In the genomic region with DNA sequence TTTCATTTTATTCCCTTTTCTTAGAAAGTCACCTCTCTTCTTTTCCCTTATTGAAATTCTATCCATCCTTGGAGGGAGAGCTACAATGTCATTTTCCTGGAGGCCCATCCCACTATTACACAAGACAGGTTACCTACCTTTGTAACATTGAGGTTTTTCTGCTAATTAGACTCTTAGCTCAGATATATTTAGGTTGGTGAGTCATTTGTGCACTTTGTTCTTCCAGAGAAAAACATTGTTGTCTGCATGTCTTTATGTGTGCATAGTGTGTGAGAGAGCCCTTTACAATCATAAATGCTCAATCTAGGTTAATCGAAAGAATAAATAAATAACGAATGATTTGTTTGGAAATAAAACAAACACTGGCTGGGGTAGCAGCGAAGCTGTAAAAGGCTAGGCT, we compare ENCODE assay signal across 14 cellular contexts.
DNase-seq lines count a peak whose midpoint lies in the region; TF ChIP-seq lines count a peak whose summit lies in the region.
"Had no signal": no experiment of that assay in that cellular context is flagged by ENCODE, and none has a peak within 500 bp of the region (broad histone marks: within the 10 kb centered on the region; RNA-seq: fewer than 3 reads in every experiment).

No MANE protein-coding gene starts in this region.

- CTCF ChIA-PET in MCF 10A (lab: Yijun Ruan, JAX) = no interaction called here

- H3K36me3 Mint-ChIP-seq in MCF 10A (ENCODE audit: insufficient read depth, unreplicated experiment) = no peaks in the 10 kb centered on the region
- H3K36me3 Mint-ChIP-seq: activated naive CD4-positive, alpha-beta T cell treated with anti-CD3 and anti-CD28 coated beads, Interleukin-2, amount 50 U/mL, for 72 hours had no signal

- H3K4me1 ChIP-seq in breast epithelium (no peaks in the 10 kb centered on the region), ovary (ENCODE audit: insufficient read depth) (peaks cover 1% of the 10 kb centered on the region), HAP-1 (no peaks in the 10 kb centered on the region), esophagus squamous epithelium (no peaks in the 10 kb centered on the region)

- POLR2A ChIA-PET in MCF 10A (lab: Yijun Ruan, JAX) = interaction anchor here (0.6 to 1.3 kb wide), 3 partner anchors 77 to 253 kb away, joined by 3 to 6 read pairs (median 3); no protein-coding TSS in a partner anchor

- H3K4me3 ChIP-seq in breast epithelium (no peak overlapping the region), ovary (no peak overlapping the region), HAP-1 (no peak overlapping the region), esophagus squamous epithelium (no peak overlapping the region)
- H3K4me3 ChIP-seq: gastrocnemius medialis, upper lobe of left lung had no signal

- BruUV-seq in MCF 10A (replicated peaks; lab: Mats Ljungman, UMichigan) = no TSS peak

- H3K4me1 Mint-ChIP-seq in MCF 10A (ENCODE audit: insufficient read depth, unreplicated experiment) = peaks cover 5% of the 10 kb centered on the region

- H3K27me3 ChIP-seq in breast epithelium (no peaks in the 10 kb centered on the region), ovary (no peaks in the 10 kb centered on the region), HAP-1 (ENCODE audit: low read depth) (no peaks in the 10 kb centered on the region; the same call in none of the 2 replicates), esophagus squamous epithelium (no peaks in the 10 kb centered on the region)
- H3K27me3 ChIP-seq: gastrocnemius medialis, Peyer's patch, upper lobe of left lung had no signal

- H3K27ac ChIP-seq in breast epithelium = no peak overlapping the region
- no peak overlapping the region for H3K27ac ChIP-seq in ovary
- H3K27ac ChIP-seq in esophagus squamous epithelium = no peak overlapping the region
- H3K27ac ChIP-seq: gastrocnemius medialis, upper lobe of left lung had no signal

- 59 to 75% (median 59%) methylated on average over 3 of the region's 3 CpGs for WGBS in ovary, 3 donors
- 37 to 38% methylated on average over 3 of the region's 3 CpGs for WGBS in esophagus squamous epithelium, 2 donors

- TF ChIP-seq EP300 in ovary (IDR thresholded peaks at IDR 0.05) = no peak

- H3K9me3 ChIP-seq in breast epithelium (no peaks in the 10 kb centered on the region), ovary (no peaks in the 10 kb centered on the region), HAP-1 (no peaks in the 10 kb centered on the region; the same call in 1 of the 2 replicates), esophagus squamous epithelium (no peaks in the 10 kb centered on the region)
- H3K9me3 ChIP-seq: gastrocnemius medialis, Peyer's patch, upper lobe of left lung had no signal

- no peak for TF ChIP-seq POLR2A in breast epithelium (IDR thresholded peaks at IDR 0.05)
- no peak for TF ChIP-seq POLR2A in ovary (IDR thresholded peaks at IDR 0.05)
- TF ChIP-seq POLR2A in esophagus squamous epithelium (IDR thresholded peaks at IDR 0.05) = no peak

- DNase-seq in MCF 10A (ENCODE audit: unreplicated experiment) (peak; percentile 58), breast epithelium (ENCODE audit: low spot score in 2 of 2) (no peak), NCI-H748 (lab: John Stamatoyannopoulos, UW; ENCODE audit: unreplicated experiment) (peak; percentile 98), hepatic stellate cell (ENCODE audit: low spot score) (peak; percentile 19), middle frontal gyrus (ENCODE audit: extremely low spot score, low spot score) (no peak), ovary (no peak), HAP-1 (ENCODE audit: low spot score in 2 of 2) (no peak), esophagus squamous epithelium (lab: John Stamatoyannopoulos, UW) (no peak)
- DNase-seq: gastrocnemius medialis, occipital lobe, Peyer's patch, upper lobe of left lung had no signal

- no peaks in the 10 kb centered on the region for H3K36me3 ChIP-seq in breast epithelium
- H3K36me3 ChIP-seq in ovary = no peaks in the 10 kb centered on the region
- no peaks in the 10 kb centered on the region for H3K36me3 ChIP-seq in HAP-1 (replicated peaks)
- H3K36me3 ChIP-seq in esophagus squamous epithelium = no peaks in the 10 kb centered on the region
- H3K36me3 ChIP-seq: gastrocnemius medialis, Peyer's patch, upper lobe of left lung had no signal

- H3K27ac Mint-ChIP-seq in MCF 10A (ENCODE audit: low read depth, unreplicated experiment) = no peak overlapping the region
- H3K27ac Mint-ChIP-seq: activated naive CD4-positive, alpha-beta T cell treated with anti-CD3 and anti-CD28 coated beads, Interleukin-2, amount 50 U/mL, for 72 hours; dendritic cell treated with granulocyte-macrophage colony-stimulating factor and Interleukin-4, amounts not matched to agents 40 ng/mL and 50 ng/mL, for 4 days had no signal

- H3K4me3 Mint-ChIP-seq in MCF 10A (ENCODE audit: unreplicated experiment) = no peak overlapping the region
- H3K4me3 Mint-ChIP-seq: dendritic cell treated with granulocyte-macrophage colony-stimulating factor and Interleukin-4, amounts not matched to agents 40 ng/mL and 50 ng/mL, for 4 days had no signal

- intact Hi-C loops in MCF 10A (cut with micrococcal nuclease) = no loop called here
- intact Hi-C loops in breast epithelium (cut with DNase I; ENCODE audit: low total_unique reads) = no loop called here
- intact Hi-C loops in ovary (cut with DNase I) = no loop called here
- intact Hi-C loops in esophagus squamous epithelium (cut with DNase I) = no loop called here

- TF ChIP-seq CTCF in MCF 10A (IDR thresholded peaks at IDR 0.05; ENCODE audit: unreplicated experiment) = no peak
- no peak for TF ChIP-seq CTCF in breast epithelium (IDR thresholded peaks at IDR 0.05)
- TF ChIP-seq CTCF in ovary (IDR thresholded peaks at IDR 0.05) = no peak
- no peak for TF ChIP-seq CTCF in esophagus squamous epithelium (IDR thresholded peaks at IDR 0.05)

- H3K27me3 Mint-ChIP-seq in MCF 10A (ENCODE audit: insufficient read depth, unreplicated experiment) = peaks cover 63% of the 10 kb centered on the region
- H3K27me3 Mint-ChIP-seq: dendritic cell treated with granulocyte-macrophage colony-stimulating factor and Interleukin-4, amounts not matched to agents 40 ng/mL and 50 ng/mL, for 4 days had no signal

- in situ Hi-C loops in HAP-1 (cut with MboI; ENCODE audit: low sequenced_read_pairs) = no loop called here

- no peaks in the 10 kb centered on the region for H3K9me3 Mint-ChIP-seq in MCF 10A (ENCODE audit: unreplicated experiment)

Comparison
In these comparisons a context has a peak if more than half of its experiments do, and no peak if none do; other contexts are left out.
1. DNase-seq: peak in MCF 10A (single experiment), NCI-H748 (single experiment) and hepatic stellate cell (single experiment); none in breast epithelium (0 of 2), middle frontal gyrus (single experiment), ovary (0 of 5), HAP-1 (0 of 2) and esophagus squamous epithelium (single experiment).